In the genomic region with DNA sequence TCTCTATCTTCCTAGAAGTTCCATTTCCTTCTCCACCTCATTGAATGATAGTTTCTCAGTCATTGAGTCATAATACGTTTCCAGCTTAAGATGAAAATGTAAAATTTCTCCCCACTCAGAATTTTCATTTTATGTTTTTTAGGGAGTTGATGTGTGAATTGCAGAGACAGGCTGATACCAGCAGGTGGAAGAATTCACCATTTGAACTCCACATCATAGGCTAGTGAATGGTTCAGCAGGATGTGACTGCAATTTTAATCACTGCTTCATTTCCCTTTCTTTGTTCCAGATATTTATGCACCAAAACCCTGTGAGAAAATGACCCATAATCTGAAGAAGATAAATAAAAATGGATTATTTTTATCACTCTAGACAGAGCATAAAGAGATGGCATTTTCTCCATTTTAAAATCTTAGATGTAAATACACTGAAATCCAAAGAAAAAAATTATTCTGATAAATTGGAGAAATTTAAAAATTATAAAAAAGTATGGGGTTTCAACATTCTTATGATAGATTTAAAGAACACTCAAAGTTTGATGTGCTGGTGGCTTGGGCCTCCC, we compare ENCODE assay signal across 7 cellular contexts. TPM values are rescaled to one million over a fixed set of nuclear protein-coding genes. Genes with fewer than 3 reads are reported as not detected.
DNase-seq lines count a peak whose midpoint lies in the region; ATAC-seq and TF ChIP-seq lines count a peak whose summit lies in the region.

No MANE protein-coding gene starts in this region.

- H3K36me3 ChIP-seq in SU-DHL-6 (ENCODE audit: low read length): no peaks in the 10 kb centered on the region

- H4K20me1 ChIP-seq in SU-DHL-6 (ENCODE audit: low read depth, low read length): no peaks in the 10 kb centered on the region

- no peaks in the 10 kb centered on the region for H3K79me2 ChIP-seq in SU-DHL-6 (ENCODE audit: insufficient read depth, low read length)

- H3K27me3 Mint-ChIP-seq in progenitor cell of endocrine pancreas (peaks cover 4% of the 10 kb centered on the region), immature natural killer cell (ENCODE audit: low read depth in 3 of 3) (peaks cover 0 to 2% (median 0%) of the 10 kb centered on the region in 3 donors)

- H3K4me3 Mint-ChIP-seq in progenitor cell of endocrine pancreas (ENCODE audit: low read depth) (no peak overlapping the region), immature natural killer cell (no peak overlapping the region)

- no peaks in the 10 kb centered on the region for H3K4me1 Mint-ChIP-seq in progenitor cell of endocrine pancreas (ENCODE audit: low read depth)
- no peaks in the 10 kb centered on the region for H3K4me1 Mint-ChIP-seq in immature natural killer cell

- no peaks in the 10 kb centered on the region for H3K9me2 ChIP-seq in SU-DHL-6 (replicated peaks; ENCODE audit: insufficient read depth, low read length)

- no peaks in the 10 kb centered on the region for H3K27me3 ChIP-seq in SU-DHL-6 (ENCODE audit: low read length)

- no peaks in the 10 kb centered on the region for H3F3A ChIP-seq in SU-DHL-6 (ENCODE audit: insufficient read depth)

- ATAC-seq in HG03432 (IDR thresholded peaks at IDR 0.05; ENCODE audit: unreplicated experiment): no peak

- no peak overlapping the region for H2AFZ ChIP-seq in SU-DHL-6 (ENCODE audit: low read depth, low read length, severe bottlenecking)

- H3K27ac ChIP-seq in SU-DHL-6 (ENCODE audit: low read depth, low read length): no peak overlapping the region

- H3K9me3 ChIP-seq in SU-DHL-6 (ENCODE audit: insufficient read depth, low read length): no peaks in the 10 kb centered on the region

- H3K4me2 ChIP-seq in SU-DHL-6 (ENCODE audit: low read depth, low read length, poor library complexity, severe bottlenecking): no peak overlapping the region

- H3K36me3 Mint-ChIP-seq in progenitor cell of endocrine pancreas (ENCODE audit: insufficient read depth) (no peaks in the 10 kb centered on the region), immature natural killer cell (no peaks in the 10 kb centered on the region)

- DNase-seq in GDM1 (lab: John Stamatoyannopoulos, UW): peak; percentile 29
- peak; percentile 48 for DNase-seq in KBM-7
- peak; percentile 52 for DNase-seq in foreskin melanocyte
- DNase-seq in progenitor cell of endocrine pancreas (ENCODE audit: low spot score, unreplicated experiment): no peak
- DNase-seq in immature natural killer cell: no peak

- no peak overlapping the region for H3K9ac ChIP-seq in SU-DHL-6 (ENCODE audit: low read length)

- H3K27ac Mint-ChIP-seq in progenitor cell of endocrine pancreas (no peak overlapping the region), immature natural killer cell (no peak overlapping the region)

- no peaks in the 10 kb centered on the region for H3K9me3 Mint-ChIP-seq in progenitor cell of endocrine pancreas (ENCODE audit: low read depth)
- H3K9me3 Mint-ChIP-seq in immature natural killer cell: no peaks in the 10 kb centered on the region

- in situ Hi-C loops in KBM-7 (cut with MboI; ENCODE audit: low pct_unique_long_range_greater_than_20kb, low sequenced_read_pairs): no loop called here

- H3K4me3 ChIP-seq in SU-DHL-6 (ENCODE audit: insufficient read depth, low read length, poor library complexity, severe bottlenecking): no peak overlapping the region

- TF ChIP-seq CTCF in SU-DHL-6 (IDR thresholded peaks at IDR 0.05; ENCODE audit: insufficient read depth, low read length, poor library complexity, severe bottlenecking) (peak; percentile 49), progenitor cell of endocrine pancreas (IDR thresholded peaks at IDR 0.05; ENCODE audit: unreplicated experiment) (peak; percentile 67)

RNA-seq across cellular contexts. Expression of a gene that starts 10.6 kb away (rescaled TPM):
- total RNA-seq in progenitor cell of endocrine pancreas: 12.0 and 15.3 TPM in 2 replicates
- 1 to 10 TPM in 1 of 3 donors, under 1 TPM in 1, not detected in 1; 0.50 to 2.1 TPM for polyA plus RNA-seq in immature natural killer cell

Comparison
In these comparisons a context has a peak if more than half of its experiments do, and no peak if none do; other contexts are left out.
1. DNase-seq: peak in GDM1 (single experiment), KBM-7 (single experiment) and foreskin melanocyte (single experiment); none in progenitor cell of endocrine pancreas (single experiment) and immature natural killer cell (0 of 3).